11 cellular contexts compared by ENCODE assay signal in genomic region chr7:155994253-155994811, GRCh38.
"Had no signal": no experiment of that assay in that cellular context is flagged by ENCODE, and none has a peak within 500 bp of the region (broad histone marks: within the 10 kb centered on the region; RNA-seq: fewer than 3 reads in every experiment).

No MANE protein-coding gene starts in this region.

- DNase-seq: activated CD4-positive, CD25-positive, alpha-beta regulatory T cell treated with anti-CD3 and anti-CD28 coated beads, Interleukin-2, amount 50 U/mL, for 72 hours; activated effector memory CD4-positive, alpha-beta T cell treated with anti-CD3 and anti-CD28 coated beads, Interleukin-2, amount 50 U/mL, for 16 hours; activated T-cell treated with anti-CD3 and anti-CD28 coated beads, Interleukin-2, amount 50 U/mL, for 24 hours; effector CD4-positive, alpha-beta T cell; foreskin melanocyte; heart left ventricle; nephron progenitor cell; sigmoid colon; stimulated activated CD4-positive, alpha-beta T cell treated with anti-CD3 and anti-CD28 coated beads, Interleukin-2, amount 100 ng/mL, for 24 hours had no signal

- H3K9me3 Mint-ChIP-seq: type B pancreatic cell had no signal

- H3K27ac Mint-ChIP-seq: activated T-cell treated with anti-CD3 and anti-CD28 coated beads, Interleukin-2, amount 50 U/mL, for 24 hours; nephron progenitor cell; T-helper 1 cell treated with Interleukin-12 subunit alpha and Interleukin-12 subunit beta and Interleukin-4 antibody, amounts not matched to agents 30 μg/mL and 1 μg/mL, for 36 hours; type B pancreatic cell had no signal

- H3K36me3 Mint-ChIP-seq: type B pancreatic cell had no signal

- H3K4me3 Mint-ChIP-seq: activated T-cell treated with anti-CD3 and anti-CD28 coated beads, Interleukin-2, amount 50 U/mL, for 24 hours; nephron progenitor cell; T-helper 1 cell treated with Interleukin-12 subunit alpha and Interleukin-12 subunit beta and Interleukin-4 antibody, amounts not matched to agents 30 μg/mL and 1 μg/mL, for 36 hours; type B pancreatic cell had no signal

- ATAC-seq: heart left ventricle had no signal

- H3K4me1 Mint-ChIP-seq: nephron progenitor cell had no signal
